Comparison of ENCODE assay signal across 8 cellular contexts in genomic region chr5:78983171-78983570, GRCh38. TPM values are rescaled to one million over a fixed set of nuclear protein-coding genes. Genes with fewer than 3 reads are reported as not detected.
DNase-seq lines count a peak whose midpoint lies in the region; ATAC-seq, FAIRE-seq and TF ChIP-seq lines count a peak whose summit lies in the region.
"Not testable (repeated sequence)": the region's sequence is repeated elsewhere in the genome, so short reads cannot be mapped to it uniquely, and the experiment has no call there.

No MANE protein-coding gene starts in this region.

- not testable (repeated sequence) for H3K9me3 Mint-ChIP-seq in activated CD4-positive, alpha-beta T cell treated with anti-CD3 and anti-CD28 coated beads for 36 hours (ENCODE audit: low read depth); naive thymus-derived CD4-positive, alpha-beta T cell

- not testable (repeated sequence) for TF ChIP-seq EP300 in A549 (IDR thresholded peaks at IDR 0.05); esophagus muscularis mucosa (IDR thresholded peaks at IDR 0.05)

- H3K4me3 Mint-ChIP-seq in activated CD4-positive, alpha-beta T cell treated with anti-CD3 and anti-CD28 coated beads for 36 hours = peak overlapping the region; percentile 82
- peak overlapping the region in 5 of 10 donors; percentile 90 to 97 (median 92) for H3K4me3 Mint-ChIP-seq in naive thymus-derived CD4-positive, alpha-beta T cell

- not testable (repeated sequence) for H3F3A ChIP-seq in smooth muscle cell (ENCODE audit: low read depth)

- not testable (repeated sequence) for TF ChIP-seq POLR2A in A549 (IDR thresholded peaks at IDR 0.05; ENCODE audit: low read length); NB4 (IDR thresholded peaks at IDR 0.05; ENCODE audit: extremely low read depth, insufficient read length); esophagus muscularis mucosa (IDR thresholded peaks at IDR 0.05; ENCODE audit: low read depth)

- H3K9me3 ChIP-seq in A549; adipocyte (ENCODE audit: control insufficient read depth, low read length); esophagus muscularis mucosa; naive thymus-derived CD4-positive, alpha-beta T cell (ENCODE audit: control insufficient read depth in 2 of 3, low read length in 3 of 3); smooth muscle cell (replicated peaks; ENCODE audit: low read depth): not testable (repeated sequence)

- H3K4me1 ChIP-seq in A549 (peaks cover 35% of the 10 kb centered on the region), adipocyte (ENCODE audit: control insufficient read depth, insufficient read depth, low read length) (peaks cover 22% of the 10 kb centered on the region), esophagus muscularis mucosa (peaks cover 15 to 61% (median 47%) of the 10 kb centered on the region in 4 donors), smooth muscle cell (ENCODE audit: low read depth) (peaks cover 15% of the 10 kb centered on the region)
- peaks cover 5 to 13% of the 10 kb centered on the region in 2 donors for H3K4me1 ChIP-seq in naive thymus-derived CD4-positive, alpha-beta T cell (ENCODE audit: control insufficient read depth in 2 of 2, insufficient read depth in 2 of 2, low read length in 2 of 2)

- H3K27ac ChIP-seq in A549 (peak overlapping the region in 1 of 2 experiments; percentile 98; a peak in 2 of 6 replicates), esophagus muscularis mucosa (replicated peaks in 1 of 4) (peak overlapping the region; percentile 96 to 99 (median 98))
- H3K27ac ChIP-seq in naive thymus-derived CD4-positive, alpha-beta T cell (ENCODE audit: low read depth, low read length); smooth muscle cell (ENCODE audit: low read depth): not testable (repeated sequence)

- H3K4me1 Mint-ChIP-seq in activated CD4-positive, alpha-beta T cell treated with anti-CD3 and anti-CD28 coated beads for 36 hours = peaks cover 46% of the 10 kb centered on the region
- peaks cover 15 to 34% (median 26%) of the 10 kb centered on the region in 7 donors for H3K4me1 Mint-ChIP-seq in naive thymus-derived CD4-positive, alpha-beta T cell

- not testable (repeated sequence) for DNase-seq in A549 (ENCODE audit: low read depth in 1 of 2, low spot score in 1 of 2); GM12865 (ENCODE audit: low read depth); activated CD4-positive, alpha-beta T cell treated with anti-CD3 and anti-CD28 coated beads for 36 hours; adipocyte (ENCODE audit: low read depth); esophagus muscularis mucosa (ENCODE audit: extremely low spot score); naive thymus-derived CD4-positive, alpha-beta T cell; smooth muscle cell (lab: John Stamatoyannopoulos, UW; ENCODE audit: unreplicated experiment)
- DNase-seq in NB4 (ENCODE audit: low read depth) = peak; percentile 18

- FAIRE-seq in A549 (lab: Jason Lieb, UNC) = not testable (repeated sequence)

- H3K27me3 Mint-ChIP-seq in activated CD4-positive, alpha-beta T cell treated with anti-CD3 and anti-CD28 coated beads for 36 hours; naive thymus-derived CD4-positive, alpha-beta T cell: not testable (repeated sequence)

- not testable (repeated sequence) for H3K36me3 ChIP-seq in adipocyte (ENCODE audit: control insufficient read depth, insufficient read depth, low read length, severe bottlenecking); esophagus muscularis mucosa; naive thymus-derived CD4-positive, alpha-beta T cell (ENCODE audit: control insufficient read depth in 2 of 3, insufficient read depth in 3 of 3, low read length in 3 of 3); smooth muscle cell (ENCODE audit: low read depth)

- H3K27me3 ChIP-seq in adipocyte (replicated peaks; ENCODE audit: control insufficient read depth, insufficient read depth, low read length); esophagus muscularis mucosa; naive thymus-derived CD4-positive, alpha-beta T cell (ENCODE audit: control insufficient read depth in 2 of 2, insufficient read depth in 2 of 2, low read length in 2 of 2); smooth muscle cell (ENCODE audit: low read depth): not testable (repeated sequence)

- H2AFZ ChIP-seq in smooth muscle cell (ENCODE audit: low read depth) = peak overlapping the region; percentile 86

- H4K20me1 ChIP-seq in smooth muscle cell (ENCODE audit: low read depth) = not testable (repeated sequence)

- peak overlapping the region; percentile 88 for H3K27ac Mint-ChIP-seq in activated CD4-positive, alpha-beta T cell treated with anti-CD3 and anti-CD28 coated beads for 36 hours
- H3K27ac Mint-ChIP-seq in naive thymus-derived CD4-positive, alpha-beta T cell = peak overlapping the region in 8 of 9 donors; percentile 75 to 98 (median 92)

- TF ChIP-seq CTCF in A549 (IDR thresholded peaks at IDR 0.05); GM12865 (IDR thresholded peaks at IDR 0.05; ENCODE audit: insufficient read depth, low read depth, low read length, missing control alignments); NB4 (IDR thresholded peaks at IDR 0.05; ENCODE audit: low read depth, low read length); esophagus muscularis mucosa (IDR thresholded peaks at IDR 0.05); smooth muscle cell (IDR thresholded peaks at IDR 0.05; ENCODE audit: borderline replicate concordance, insufficient read depth, poor library complexity, severe bottlenecking): not testable (repeated sequence)

- H3K79me2 ChIP-seq in smooth muscle cell (ENCODE audit: low read depth) = not testable (repeated sequence)

- WGBS in A549 (ENCODE audit: missing lambda C conversion rate) = 89% methylated on average over 10 of the region's 10 CpGs
- 88% methylated on average over 10 of the region's 10 CpGs for WGBS in esophagus muscularis mucosa
- WGBS in smooth muscle cell (ENCODE audit: low lambda C conversion rate) = 97% methylated on average over 10 of the region's 10 CpGs

- not testable (repeated sequence) for ATAC-seq in A549; activated CD4-positive, alpha-beta T cell treated with anti-CD3 and anti-CD28 coated beads for 36 hours; naive thymus-derived CD4-positive, alpha-beta T cell

- peak overlapping the region; percentile 90 for H3K9ac ChIP-seq in adipocyte (ENCODE audit: low read length)
- not testable (repeated sequence) for H3K9ac ChIP-seq in smooth muscle cell (ENCODE audit: low read depth)

- POLR2A ChIA-PET in A549 (lab: Yijun Ruan, JAX) = interaction anchor here (0.6 kb wide), 1 partner anchor 70 kb away, joined by 5 read pairs; no protein-coding TSS in a partner anchor
- POLR2A ChIA-PET in activated CD4-positive, alpha-beta T cell treated with anti-CD3 and anti-CD28 coated beads for 36 hours (lab: Charles Lee) = interaction anchor here (0.8 kb wide), 1 partner anchor 1007 kb away, joined by 3 read pairs; no protein-coding TSS in a partner anchor
- POLR2A ChIA-PET in naive thymus-derived CD4-positive, alpha-beta T cell (lab: Charles Lee) = interaction anchor here (1.6 kb wide), 1 partner anchor 254 kb away, joined by 15 read pairs; the partner anchor contains the start of gene JMY

- peak overlapping the region; percentile 71 for H3K4me2 ChIP-seq in A549
- H3K4me2 ChIP-seq in smooth muscle cell = not testable (repeated sequence)

- CTCF ChIA-PET in A549 (lab: Yijun Ruan, JAX) = interaction anchor here (1.0 to 3.3 kb wide), 6 partner anchors 8 to 150 kb away, joined by 3 to 13 read pairs (median 4); no protein-coding TSS in a partner anchor
- CTCF ChIA-PET in activated CD4-positive, alpha-beta T cell treated with anti-CD3 and anti-CD28 coated beads for 36 hours (lab: Charles Lee) = interaction anchor here (1.1 to 1.4 kb wide), 3 partner anchors 13 to 150 kb away, joined by 3 to 7 read pairs (median 3); no protein-coding TSS in a partner anchor
- CTCF ChIA-PET in naive thymus-derived CD4-positive, alpha-beta T cell (lab: Charles Lee) = interaction anchor here (0.9 to 1.6 kb wide), 2 partner anchors 150 kb away, joined by 5 to 7 read pairs; no protein-coding TSS in a partner anchor

- H3K36me3 Mint-ChIP-seq in activated CD4-positive, alpha-beta T cell treated with anti-CD3 and anti-CD28 coated beads for 36 hours (ENCODE audit: low read depth); naive thymus-derived CD4-positive, alpha-beta T cell: not testable (repeated sequence)

- intact Hi-C loops in activated CD4-positive, alpha-beta T cell treated with anti-CD3 and anti-CD28 coated beads for 36 hours (cut with DNase I, micrococcal nuclease) = loop anchor here in 1 of 2 experiments (2.0 to 10.0 kb wide), 4 partner anchors 42 to 1608 kb away; partner anchors contain the start of genes MTX3 and TBCA
- intact Hi-C loops in esophagus muscularis mucosa (cut with DNase I) = loop anchor here (5.0 kb wide), 1 partner anchor 39 kb away; no protein-coding TSS in a partner anchor
- intact Hi-C loops in naive thymus-derived CD4-positive, alpha-beta T cell (cut with micrococcal nuclease) = loop anchor here (5.0 to 10.0 kb wide), 8 partner anchors 81 to 1948 kb away; partner anchors contain the start of genes AGGF1 (in 1 of the 2), DHFR (in 1 of the 2), HOMER1 (in 1 of the 2) and MSH3 (in 1 of the 2)

- not testable (repeated sequence) for H3K4me3 ChIP-seq in A549; adipocyte (ENCODE audit: low read length); naive thymus-derived CD4-positive, alpha-beta T cell (ENCODE audit: low read length); smooth muscle cell
- H3K4me3 ChIP-seq in GM12865 (ENCODE audit: low read depth, low read length) (peak overlapping the region; percentile 84), NB4 (ENCODE audit: low read depth, low read length) (peak overlapping the region; percentile 90), esophagus muscularis mucosa (peak overlapping the region; percentile 79 to 88 (median 86))

- not testable (repeated sequence) for TF ChIP-seq RAD21 in A549 (conservative IDR thresholded peaks at IDR 0.05 in 1 of 2, IDR thresholded peaks at IDR 0.05 in 1 of 2)

RNA-seq across cellular contexts. Expression of gene ARSB, which starts 1.9 kb away (rescaled TPM):
- polyA plus RNA-seq in A549 (2011; rRNA removed) (13.4 and 17.4 TPM in 2 replicates), A549 (2017; fragmentation: RNase III; extraction: RNeasy Plus Mini Kit Qiagen cat#74134 plus additional on column Dnase treatment) (7.6 to 8.6 TPM (median 8.4 TPM) in 3 replicates), smooth muscle cell (10.8 and 17.5 TPM in 2 replicates)
- polyA plus RNA-seq in A549 (2012; cell fraction: cytosol; rRNA removed) = 5.6 and 8.1 TPM in 2 replicates
- polyA plus RNA-seq in A549 (2012; cell fraction: nucleus; rRNA removed) = 5.0 and 5.1 TPM in 2 replicates
- polyA minus RNA-seq in A549 (2011; rRNA and poly(A)+ RNA removed) = 16.3 and 19.0 TPM in 2 replicates
- 1 to 10 TPM; 7.6 to 8.0 TPM for total RNA-seq in activated CD4-positive, alpha-beta T cell treated with anti-CD3 and anti-CD28 coated beads for 36 hours
- total RNA-seq in esophagus muscularis mucosa (100 to 1,000 TPM in 1 of 4 donors, 10 to 100 TPM in 3; 58.0 to 103 (median 67.5) TPM), smooth muscle cell (23.2 and 27.3 TPM in 2 replicates)
- 10 to 100 TPM in 1 of 5 experiments, 1 to 10 TPM in 4; 4.6 to 10.8 (median 5.3) TPM for total RNA-seq in naive thymus-derived CD4-positive, alpha-beta T cell
- 1 to 10 TPM; 3.3 to 4.5 TPM for polyA plus RNA-seq in naive thymus-derived CD4-positive, alpha-beta T cell
